In the genomic region with DNA sequence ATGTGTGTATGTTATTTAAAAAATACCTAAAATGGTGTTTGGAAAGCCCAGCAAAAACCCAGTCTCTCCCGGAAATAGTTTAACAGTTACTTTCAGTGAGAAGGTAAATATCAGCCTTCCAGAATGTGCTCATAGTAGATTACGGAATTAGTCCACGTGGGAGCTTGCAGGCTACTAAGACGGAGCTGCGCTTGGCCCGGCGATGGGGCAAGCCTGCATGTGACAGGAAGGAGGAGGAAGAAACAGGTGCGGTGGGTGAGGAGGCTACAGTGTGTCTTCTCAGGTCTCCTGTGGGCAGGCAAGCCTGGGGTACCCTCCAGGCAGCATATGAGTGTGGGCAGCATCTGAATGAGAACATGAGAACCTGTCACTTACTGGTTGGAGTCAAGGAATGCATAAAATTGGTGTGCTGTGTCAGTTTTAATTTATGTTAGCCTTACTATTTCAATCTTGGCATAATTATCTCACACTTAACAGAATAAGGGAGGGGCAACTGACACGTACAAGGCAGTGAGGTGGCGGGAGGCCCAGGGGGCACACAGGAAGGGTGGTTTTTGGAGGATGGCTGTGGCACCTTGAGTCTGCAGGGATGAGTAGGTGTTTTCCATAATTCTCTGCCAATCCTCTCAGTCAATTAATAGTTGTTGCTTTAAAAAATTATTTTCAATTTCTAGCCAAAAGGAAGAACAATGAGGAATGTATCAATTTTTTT, we compare ENCODE assay signal across 1 cellular context.
TF ChIP-seq lines count a peak whose summit lies in the region.

No MANE protein-coding gene starts in this region.

TF ChIP-seq in GM23338, 12 proteins besides CTCF, POLR2A, EP300 and RAD21:
- no peak for TF ChIP-seq POLR2AphosphoS5 (IDR thresholded peaks at IDR 0.05; ENCODE audit: low read depth)
- TF ChIP-seq, protein P1, sequence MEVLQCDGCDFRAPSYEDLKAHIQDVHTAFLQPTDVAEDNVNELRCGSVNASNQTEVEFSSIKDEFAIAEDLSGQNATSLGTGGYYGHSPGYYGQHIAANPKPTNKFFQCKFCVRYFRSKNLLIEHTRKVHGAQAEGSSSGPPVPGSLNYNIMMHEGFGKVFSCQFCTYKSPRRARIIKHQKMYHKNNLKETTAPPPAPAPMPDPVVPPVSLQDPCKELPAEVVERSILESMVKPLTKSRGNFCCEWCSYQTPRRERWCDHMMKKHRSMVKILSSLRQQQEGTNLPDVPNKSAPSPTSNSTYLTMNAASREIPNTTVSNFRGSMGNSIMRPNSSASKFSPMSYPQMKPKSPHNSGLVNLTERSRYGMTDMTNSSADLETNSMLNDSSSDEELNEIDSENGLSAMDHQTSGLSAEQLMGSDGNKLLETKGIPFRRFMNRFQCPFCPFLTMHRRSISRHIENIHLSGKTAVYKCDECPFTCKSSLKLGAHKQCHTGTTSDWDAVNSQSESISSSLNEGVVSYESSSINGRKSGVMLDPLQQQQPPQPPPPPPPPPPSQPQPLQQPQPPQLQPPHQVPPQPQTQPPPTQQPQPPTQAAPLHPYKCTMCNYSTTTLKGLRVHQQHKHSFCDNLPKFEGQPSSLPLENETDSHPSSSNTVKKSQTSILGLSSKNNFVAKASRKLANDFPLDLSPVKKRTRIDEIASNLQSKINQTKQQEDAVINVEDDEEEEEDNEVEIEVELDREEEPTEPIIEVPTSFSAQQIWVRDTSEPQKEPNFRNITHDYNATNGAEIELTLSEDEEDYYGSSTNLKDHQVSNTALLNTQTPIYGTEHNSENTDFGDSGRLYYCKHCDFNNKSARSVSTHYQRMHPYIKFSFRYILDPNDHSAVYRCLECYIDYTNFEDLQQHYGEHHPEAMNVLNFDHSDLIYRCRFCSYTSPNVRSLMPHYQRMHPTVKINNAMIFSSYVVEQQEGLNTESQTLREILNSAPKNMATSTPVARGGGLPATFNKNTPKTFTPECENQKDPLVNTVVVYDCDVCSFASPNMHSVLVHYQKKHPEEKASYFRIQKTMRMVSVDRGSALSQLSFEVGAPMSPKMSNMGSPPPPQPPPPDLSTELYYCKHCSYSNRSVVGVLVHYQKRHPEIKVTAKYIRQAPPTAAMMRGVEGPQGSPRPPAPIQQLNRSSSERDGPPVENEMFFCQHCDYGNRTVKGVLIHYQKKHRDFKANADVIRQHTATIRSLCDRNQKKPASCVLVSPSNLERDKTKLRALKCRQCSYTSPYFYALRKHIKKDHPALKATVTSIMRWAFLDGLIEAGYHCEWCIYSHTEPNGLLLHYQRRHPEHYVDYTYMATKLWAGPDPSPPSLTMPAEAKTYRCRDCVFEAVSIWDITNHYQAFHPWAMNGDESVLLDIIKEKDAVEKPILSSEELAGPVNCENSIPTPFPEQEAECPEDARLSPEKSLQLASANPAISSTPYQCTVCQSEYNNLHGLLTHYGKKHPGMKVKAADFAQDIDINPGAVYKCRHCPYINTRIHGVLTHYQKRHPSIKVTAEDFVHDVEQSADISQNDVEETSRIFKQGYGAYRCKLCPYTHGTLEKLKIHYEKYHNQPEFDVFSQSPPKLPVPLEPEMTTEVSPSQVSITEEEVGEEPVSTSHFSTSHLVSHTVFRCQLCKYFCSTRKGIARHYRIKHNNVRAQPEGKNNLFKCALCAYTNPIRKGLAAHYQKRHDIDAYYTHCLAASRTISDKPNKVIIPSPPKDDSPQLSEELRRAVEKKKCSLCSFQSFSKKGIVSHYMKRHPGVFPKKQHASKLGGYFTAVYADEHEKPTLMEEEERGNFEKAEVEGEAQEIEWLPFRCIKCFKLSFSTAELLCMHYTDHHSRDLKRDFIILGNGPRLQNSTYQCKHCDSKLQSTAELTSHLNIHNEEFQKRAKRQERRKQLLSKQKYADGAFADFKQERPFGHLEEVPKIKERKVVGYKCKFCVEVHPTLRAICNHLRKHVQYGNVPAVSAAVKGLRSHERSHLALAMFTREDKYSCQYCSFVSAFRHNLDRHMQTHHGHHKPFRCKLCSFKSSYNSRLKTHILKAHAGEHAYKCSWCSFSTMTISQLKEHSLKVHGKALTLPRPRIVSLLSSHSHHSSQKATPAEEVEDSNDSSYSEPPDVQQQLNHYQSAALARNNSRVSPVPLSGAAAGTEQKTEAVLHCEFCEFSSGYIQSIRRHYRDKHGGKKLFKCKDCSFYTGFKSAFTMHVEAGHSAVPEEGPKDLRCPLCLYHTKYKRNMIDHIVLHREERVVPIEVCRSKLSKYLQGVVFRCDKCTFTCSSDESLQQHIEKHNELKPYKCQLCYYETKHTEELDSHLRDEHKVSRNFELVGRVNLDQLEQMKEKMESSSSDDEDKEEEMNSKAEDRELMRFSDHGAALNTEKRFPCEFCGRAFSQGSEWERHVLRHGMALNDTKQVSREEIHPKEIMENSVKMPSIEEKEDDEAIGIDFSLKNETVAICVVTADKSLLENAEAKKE (CRISPR knock-in tag; IDR thresholded peaks at IDR 0.05): no peak
- no peak for TF ChIP-seq NANOG (IDR thresholded peaks at IDR 0.05; ENCODE audit: borderline replicate concordance)
- TF ChIP-seq, protein P2, sequence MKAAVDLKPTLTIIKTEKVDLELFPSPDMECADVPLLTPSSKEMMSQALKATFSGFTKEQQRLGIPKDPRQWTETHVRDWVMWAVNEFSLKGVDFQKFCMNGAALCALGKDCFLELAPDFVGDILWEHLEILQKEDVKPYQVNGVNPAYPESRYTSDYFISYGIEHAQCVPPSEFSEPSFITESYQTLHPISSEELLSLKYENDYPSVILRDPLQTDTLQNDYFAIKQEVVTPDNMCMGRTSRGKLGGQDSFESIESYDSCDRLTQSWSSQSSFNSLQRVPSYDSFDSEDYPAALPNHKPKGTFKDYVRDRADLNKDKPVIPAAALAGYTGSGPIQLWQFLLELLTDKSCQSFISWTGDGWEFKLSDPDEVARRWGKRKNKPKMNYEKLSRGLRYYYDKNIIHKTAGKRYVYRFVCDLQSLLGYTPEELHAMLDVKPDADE (IDR thresholded peaks at IDR 0.05): no peak
- TF ChIP-seq CREB1 (CRISPR knock-in tag; IDR thresholded peaks at IDR 0.05; ENCODE audit: low read depth): no peak
- TF ChIP-seq EZH2phosphoT487 (IDR thresholded peaks at IDR 0.05; ENCODE audit: unreplicated experiment): no peak
- no peak for TF ChIP-seq EZH2 (IDR thresholded peaks at IDR 0.05; ENCODE audit: low read depth, unreplicated experiment)
- no peak for TF ChIP-seq STAT1 (IDR thresholded peaks at IDR 0.05; ENCODE audit: unreplicated experiment)
- TF ChIP-seq JUNB (IDR thresholded peaks at IDR 0.05; ENCODE audit: unreplicated experiment): no peak
- no peak for TF ChIP-seq ZNF114 (CRISPR knock-in tag; IDR thresholded peaks at IDR 0.05)
- TF ChIP-seq ZNF331 (CRISPR knock-in tag; IDR thresholded peaks at IDR 0.05; ENCODE audit: low read depth): no peak
- TF ChIP-seq, protein P3, sequence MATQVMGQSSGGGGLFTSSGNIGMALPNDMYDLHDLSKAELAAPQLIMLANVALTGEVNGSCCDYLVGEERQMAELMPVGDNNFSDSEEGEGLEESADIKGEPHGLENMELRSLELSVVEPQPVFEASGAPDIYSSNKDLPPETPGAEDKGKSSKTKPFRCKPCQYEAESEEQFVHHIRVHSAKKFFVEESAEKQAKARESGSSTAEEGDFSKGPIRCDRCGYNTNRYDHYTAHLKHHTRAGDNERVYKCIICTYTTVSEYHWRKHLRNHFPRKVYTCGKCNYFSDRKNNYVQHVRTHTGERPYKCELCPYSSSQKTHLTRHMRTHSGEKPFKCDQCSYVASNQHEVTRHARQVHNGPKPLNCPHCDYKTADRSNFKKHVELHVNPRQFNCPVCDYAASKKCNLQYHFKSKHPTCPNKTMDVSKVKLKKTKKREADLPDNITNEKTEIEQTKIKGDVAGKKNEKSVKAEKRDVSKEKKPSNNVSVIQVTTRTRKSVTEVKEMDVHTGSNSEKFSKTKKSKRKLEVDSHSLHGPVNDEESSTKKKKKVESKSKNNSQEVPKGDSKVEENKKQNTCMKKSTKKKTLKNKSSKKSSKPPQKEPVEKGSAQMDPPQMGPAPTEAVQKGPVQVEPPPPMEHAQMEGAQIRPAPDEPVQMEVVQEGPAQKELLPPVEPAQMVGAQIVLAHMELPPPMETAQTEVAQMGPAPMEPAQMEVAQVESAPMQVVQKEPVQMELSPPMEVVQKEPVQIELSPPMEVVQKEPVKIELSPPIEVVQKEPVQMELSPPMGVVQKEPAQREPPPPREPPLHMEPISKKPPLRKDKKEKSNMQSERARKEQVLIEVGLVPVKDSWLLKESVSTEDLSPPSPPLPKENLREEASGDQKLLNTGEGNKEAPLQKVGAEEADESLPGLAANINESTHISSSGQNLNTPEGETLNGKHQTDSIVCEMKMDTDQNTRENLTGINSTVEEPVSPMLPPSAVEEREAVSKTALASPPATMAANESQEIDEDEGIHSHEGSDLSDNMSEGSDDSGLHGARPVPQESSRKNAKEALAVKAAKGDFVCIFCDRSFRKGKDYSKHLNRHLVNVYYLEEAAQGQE (IDR thresholded peaks at IDR 0.05; ENCODE audit: unreplicated experiment): no peak
